In genomic region chr5:138645778-138646575, GRCh38 we compare ENCODE assay signal across 17 cellular contexts.
DNase-seq lines count a peak whose midpoint lies in the region.
"Had no signal": no experiment of that assay in that cellular context is flagged by ENCODE, and none has a peak within 500 bp of the region (broad histone marks: within the 10 kb centered on the region; RNA-seq: fewer than 3 reads in every experiment).

No MANE protein-coding gene starts in this region.

- H3K27ac Mint-ChIP-seq in activated naive CD4-positive, alpha-beta T cell treated with anti-CD3 and anti-CD28 coated beads, Interleukin-2, amount 50 U/mL, for 24 hours: peak overlapping the region; percentile 41
- H3K27ac Mint-ChIP-seq in activated CD4-positive, alpha-beta T cell treated with anti-CD3 and anti-CD28 coated beads, Interleukin-2, amount 10 ng/mL, durations not matched to agents 7 days and 5 days: no peak overlapping the region
- H3K27ac Mint-ChIP-seq: activated CD8-positive, alpha-beta T cell treated with anti-CD3 and anti-CD28 coated beads for 36 hours had no signal

- peak overlapping the region; percentile 73 for H3K27ac ChIP-seq in temporal lobe (ENCODE audit: low read depth, low read length)
- H3K27ac ChIP-seq: heart left ventricle, prostate gland, vagina had no signal

- H3K9me3 Mint-ChIP-seq in activated naive CD4-positive, alpha-beta T cell treated with anti-CD3 and anti-CD28 coated beads, Interleukin-2, amount 50 U/mL, for 24 hours: no peaks in the 10 kb centered on the region
- H3K9me3 Mint-ChIP-seq in activated CD4-positive, alpha-beta T cell treated with anti-CD3 and anti-CD28 coated beads, Interleukin-2, amount 10 ng/mL, durations not matched to agents 7 days and 5 days: no peaks in the 10 kb centered on the region
- H3K9me3 Mint-ChIP-seq: activated CD8-positive, alpha-beta T cell treated with anti-CD3 and anti-CD28 coated beads for 36 hours had no signal

- no peaks in the 10 kb centered on the region for H3K36me3 Mint-ChIP-seq in activated naive CD4-positive, alpha-beta T cell treated with anti-CD3 and anti-CD28 coated beads, Interleukin-2, amount 50 U/mL, for 24 hours
- no peaks in the 10 kb centered on the region for H3K36me3 Mint-ChIP-seq in activated CD4-positive, alpha-beta T cell treated with anti-CD3 and anti-CD28 coated beads, Interleukin-2, amount 10 ng/mL, durations not matched to agents 7 days and 5 days (ENCODE audit: low read depth)

- DNase-seq in activated naive CD4-positive, alpha-beta T cell treated with anti-CD3 and anti-CD28 coated beads, Interleukin-2, amount 50 U/mL, for 16 hours: no peak
- DNase-seq in NCI-H446 treated with DMSO at 0.1 percent for 48 hours (lab: John Stamatoyannopoulos, UW): peak; percentile 44
- peak; percentile 14 for DNase-seq in fibroblast of peridontal ligament (ENCODE audit: extremely low read depth)
- DNase-seq in activated CD4-positive, alpha-beta T cell treated with anti-CD3 and anti-CD28 coated beads, Interleukin-2, amount 10 ng/mL, durations not matched to agents 7 days and 5 days: no peak
- no peak for DNase-seq in NCI-H2107 (lab: John Stamatoyannopoulos, UW)
- DNase-seq in stimulated activated CD4-positive, alpha-beta T cell treated with anti-CD3 and anti-CD28 coated beads, Interleukin-1b, Interleukin-23, amount 100 ng/mL, for 48 hours: no peak
- DNase-seq: activated CD4-positive, CD25-positive, alpha-beta regulatory T cell; activated CD8-positive, alpha-beta T cell treated with anti-CD3 and anti-CD28 coated beads for 36 hours; activated gamma-delta T cell; H7; NCI-H187 treated with DMSO at 0.1 percent for 48 hours; NCI-H774 had no signal

- no peak overlapping the region for H3K4me3 Mint-ChIP-seq in activated naive CD4-positive, alpha-beta T cell treated with anti-CD3 and anti-CD28 coated beads, Interleukin-2, amount 50 U/mL, for 24 hours
- H3K4me3 Mint-ChIP-seq in activated CD4-positive, alpha-beta T cell treated with anti-CD3 and anti-CD28 coated beads, Interleukin-2, amount 10 ng/mL, durations not matched to agents 7 days and 5 days: no peak overlapping the region
- H3K4me3 Mint-ChIP-seq: activated CD8-positive, alpha-beta T cell treated with anti-CD3 and anti-CD28 coated beads for 36 hours had no signal

- CTCF ChIA-PET in activated CD4-positive, alpha-beta T cell treated with anti-CD3 and anti-CD28 coated beads, Interleukin-2, amount 10 ng/mL, durations not matched to agents 7 days and 5 days (lab: Charles Lee): interaction anchor here (1.1 to 1.4 kb wide), 3 partner anchors 35 to 163 kb away, joined by 3 to 4 read pairs (median 3); no protein-coding TSS in a partner anchor

- H3K4me1 Mint-ChIP-seq in activated naive CD4-positive, alpha-beta T cell treated with anti-CD3 and anti-CD28 coated beads, Interleukin-2, amount 50 U/mL, for 24 hours: peaks cover 4% of the 10 kb centered on the region
- no peaks in the 10 kb centered on the region for H3K4me1 Mint-ChIP-seq in activated CD4-positive, alpha-beta T cell treated with anti-CD3 and anti-CD28 coated beads, Interleukin-2, amount 10 ng/mL, durations not matched to agents 7 days and 5 days

- POLR2A ChIA-PET in activated CD4-positive, alpha-beta T cell treated with anti-CD3 and anti-CD28 coated beads, Interleukin-2, amount 10 ng/mL, durations not matched to agents 7 days and 5 days (lab: Charles Lee): no interaction called here

- peaks cover 62% of the 10 kb centered on the region for H3K27me3 Mint-ChIP-seq in activated naive CD4-positive, alpha-beta T cell treated with anti-CD3 and anti-CD28 coated beads, Interleukin-2, amount 50 U/mL, for 24 hours
- H3K27me3 Mint-ChIP-seq in activated CD4-positive, alpha-beta T cell treated with anti-CD3 and anti-CD28 coated beads, Interleukin-2, amount 10 ng/mL, durations not matched to agents 7 days and 5 days: peaks cover 89% of the 10 kb centered on the region

Comparison
In these comparisons a context has a peak if more than half of its experiments do, and no peak if none do; other contexts are left out.
1. DNase-seq: peak in NCI-H446 treated with DMSO at 0.1 percent for 48 hours (single experiment) and fibroblast of peridontal ligament (single experiment); none in activated naive CD4-positive, alpha-beta T cell treated with anti-CD3 and anti-CD28 coated beads, Interleukin-2, amount 50 U/mL, for 16 hours (single experiment), activated CD4-positive, alpha-beta T cell treated with anti-CD3 and anti-CD28 coated beads, Interleukin-2, amount 10 ng/mL, durations not matched to agents 7 days and 5 days (single experiment), NCI-H2107 (single experiment) and stimulated activated CD4-positive, alpha-beta T cell treated with anti-CD3 and anti-CD28 coated beads, Interleukin-1b, Interleukin-23, amount 100 ng/mL, for 48 hours (single experiment).